In the genomic region with DNA sequence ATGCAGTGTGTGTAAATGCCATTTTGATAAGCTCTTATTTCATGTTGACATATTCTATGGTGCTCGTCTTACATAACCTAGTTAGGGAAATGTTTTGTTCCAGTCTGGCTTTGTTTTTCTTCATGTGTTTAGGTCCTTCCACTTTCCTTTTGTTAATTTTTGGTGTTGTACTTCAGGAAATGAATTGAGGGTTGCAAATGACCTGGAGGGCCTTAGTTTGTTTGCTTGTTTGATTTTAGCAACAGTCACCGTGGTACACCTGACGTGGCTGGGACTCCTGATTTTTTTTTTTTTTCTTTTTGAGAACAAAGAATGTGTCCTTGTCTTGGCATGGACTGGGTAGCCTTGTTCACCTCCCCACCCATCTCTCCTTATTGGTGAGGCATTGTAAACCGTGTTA, we compare ENCODE assay signal across 25 cellular contexts.
DNase-seq lines count a peak whose midpoint lies in the region; ATAC-seq and TF ChIP-seq lines count a peak whose summit lies in the region.
"Had no signal": no experiment of that assay in that cellular context is flagged by ENCODE, and none has a peak within 500 bp of the region (broad histone marks: within the 10 kb centered on the region; RNA-seq: fewer than 3 reads in every experiment).

No MANE protein-coding gene starts in this region.

- intact Hi-C loops in psoas muscle (cut with DNase I) = loop anchor here in 1 of 2 donors (5.0 kb wide), 1 partner anchor 41 kb away; no protein-coding TSS in a partner anchor

- peaks cover 4% of the 10 kb centered on the region for H4K20me1 ChIP-seq in H9 (ENCODE audit: control insufficient read depth, insufficient read depth, insufficient read length)

- H3K4ac ChIP-seq in H9 (ENCODE audit: low read depth, low read length) = no peak overlapping the region
- no peak overlapping the region for H3K4ac ChIP-seq in mesendoderm (ENCODE audit: low read depth, low read length)

- H3K4me1 Mint-ChIP-seq in H9 (peaks cover 57 to 61% of the 10 kb centered on the region in 2 experiments), endothelial cell (ENCODE audit: unreplicated experiment) (peaks cover 54% of the 10 kb centered on the region)

- H3K27ac Mint-ChIP-seq in H9 (peak overlapping the region in 2 of 3 experiments; percentile 41 to 91; a peak in 3 of 7 replicates), endothelial cell (ENCODE audit: unreplicated experiment) (peak overlapping the region; percentile 74)
- H3K27ac Mint-ChIP-seq: activated naive CD8-positive, alpha-beta T cell treated with anti-CD3 and anti-CD28 coated beads, Interleukin-2, amount 10 ng/mL, durations not matched to agents 7 days and 5 days; activated T-helper 17 cell treated with anti-CD3 and anti-CD28 coated beads, Interleukin-2, amount 50 U/mL, for 72 hours; CD4-positive, CD25-positive, alpha-beta regulatory T cell; T-helper 1 cell treated with Interleukin-12 subunit alpha and Interleukin-12 subunit beta and Interleukin-4 antibody, amounts not matched to agents 30 μg/mL and 1 μg/mL, for 36 hours; type B pancreatic cell had no signal

- no peak for TF ChIP-seq CTCF in H9 (conservative IDR thresholded peaks at IDR 0.05)
- TF ChIP-seq CTCF in endothelial cell (IDR thresholded peaks at IDR 0.05; ENCODE audit: unreplicated experiment) = no peak
- no peak for TF ChIP-seq CTCF in neutrophil (IDR thresholded peaks at IDR 0.05)
- TF ChIP-seq CTCF in psoas muscle (IDR thresholded peaks at IDR 0.05) = no peak

- no peaks in the 10 kb centered on the region for H3K9me3 ChIP-seq in H9 (ENCODE audit: control insufficient read depth, low read depth, low read length)
- H3K9me3 ChIP-seq in neutrophil = no peaks in the 10 kb centered on the region
- H3K9me3 ChIP-seq in psoas muscle = no peaks in the 10 kb centered on the region
- H3K9me3 ChIP-seq: colonic mucosa, Peyer's patch had no signal

- H2AK5ac ChIP-seq in H9 (ENCODE audit: insufficient read length, low read length) (no peak overlapping the region), mesendoderm (ENCODE audit: low read length) (no peak overlapping the region)

- no peak overlapping the region for H3K4me3 ChIP-seq in neutrophil (ENCODE audit: low read depth in 1 of 2, low read length in 1 of 2)
- no peak overlapping the region for H3K4me3 ChIP-seq in mesendoderm (ENCODE audit: low read length)
- H3K4me3 ChIP-seq in psoas muscle = no peak overlapping the region
- H3K4me3 ChIP-seq: colonic mucosa, lung, Peyer's patch, skin epidermis had no signal

- no peak overlapping the region for H3K4me2 ChIP-seq in H9 (ENCODE audit: insufficient read depth, insufficient read length, low read length)
- H3K4me2 ChIP-seq in mesendoderm (ENCODE audit: low read length) = no peak overlapping the region

- H3K14ac ChIP-seq in H9 (ENCODE audit: insufficient read depth, low read length) = peak overlapping the region; percentile 8; the same call in 1 of the 2 replicates

- no peaks in the 10 kb centered on the region for H3K23me2 ChIP-seq in H9 (ENCODE audit: insufficient read length, low read depth, low read length, poor library complexity, severe bottlenecking)

- H3T11ph ChIP-seq in H9 (ENCODE audit: low read length) = no peak overlapping the region

- no peak overlapping the region for H2BK20ac ChIP-seq in H9 (ENCODE audit: low read depth, low read length, poor library complexity, severe bottlenecking)

- H4K5ac ChIP-seq in H9 (ENCODE audit: insufficient read length, low read depth, low read length) (no peak overlapping the region), mesendoderm (ENCODE audit: low read length) (no peak overlapping the region)

- H3K56ac ChIP-seq in H9 (ENCODE audit: insufficient read length, low read depth, low read length) (no peak overlapping the region), mesendoderm (ENCODE audit: low read length) (no peak overlapping the region)

- H3K79me2 ChIP-seq in H9 (ENCODE audit: insufficient read depth, low read length) (peaks cover 52% of the 10 kb centered on the region; the same call in 1 of the 2 replicates), mesendoderm (ENCODE audit: control insufficient read depth, insufficient read depth, low read length) (peaks cover 76% of the 10 kb centered on the region)

- H2BK120ac ChIP-seq in H9 (ENCODE audit: low read depth, low read length, poor library complexity, severe bottlenecking) (no peak overlapping the region), mesendoderm (ENCODE audit: low read depth, low read length) (no peak overlapping the region)

- H3K79me1 ChIP-seq in H9 (ENCODE audit: insufficient read depth, low read depth, low read length, poor library complexity, severe bottlenecking) = peaks cover 21% of the 10 kb centered on the region
- peaks cover 33% of the 10 kb centered on the region for H3K79me1 ChIP-seq in mesendoderm (ENCODE audit: low read length)

- H3K4me3 Mint-ChIP-seq in H9 (no peak overlapping the region), endothelial cell (ENCODE audit: unreplicated experiment) (no peak overlapping the region)
- H3K4me3 Mint-ChIP-seq: activated naive CD8-positive, alpha-beta T cell treated with anti-CD3 and anti-CD28 coated beads, Interleukin-2, amount 10 ng/mL, durations not matched to agents 7 days and 5 days; activated T-helper 17 cell treated with anti-CD3 and anti-CD28 coated beads, Interleukin-2, amount 50 U/mL, for 72 hours; endodermal cell; immature natural killer cell; naive thymus-derived CD4-positive, alpha-beta T cell; T-helper 1 cell treated with Interleukin-12 subunit alpha and Interleukin-12 subunit beta and Interleukin-4 antibody, amounts not matched to agents 30 μg/mL and 1 μg/mL, for 36 hours; type B pancreatic cell had no signal

- no peak overlapping the region for H4K91ac ChIP-seq in H9 (ENCODE audit: insufficient read length, low read depth, low read length)

- H3K9me3 Mint-ChIP-seq in H9 (peaks cover 0 to 2% of the 10 kb centered on the region in 2 experiments; a peak in 1 of 5 replicates), endothelial cell (ENCODE audit: unreplicated experiment) (no peaks in the 10 kb centered on the region)
- H3K9me3 Mint-ChIP-seq: activated T-helper 17 cell treated with anti-CD3 and anti-CD28 coated beads, Interleukin-2, amount 50 U/mL, for 72 hours; CD4-positive, CD25-positive, alpha-beta regulatory T cell; endodermal cell; immature natural killer cell; naive thymus-derived CD4-positive, alpha-beta T cell; T-helper 1 cell treated with Interleukin-12 subunit alpha and Interleukin-12 subunit beta and Interleukin-4 antibody, amounts not matched to agents 30 μg/mL and 1 μg/mL, for 36 hours; type B pancreatic cell had no signal

- H3K4me1 ChIP-seq in H9 (ENCODE audit: insufficient read depth, low read length) = peaks cover 7% of the 10 kb centered on the region; the same call in 1 of the 2 replicates
- peaks cover 12 to 27% of the 10 kb centered on the region in 2 experiments for H3K4me1 ChIP-seq in neutrophil (ENCODE audit: control insufficient read depth in 1 of 2, insufficient read depth in 1 of 2, low read depth in 1 of 2, low read length in 1 of 2)
- peaks cover 12% of the 10 kb centered on the region for H3K4me1 ChIP-seq in mesendoderm (ENCODE audit: control insufficient read depth, low read depth, low read length)
- H3K4me1 ChIP-seq in psoas muscle = peaks cover 27% of the 10 kb centered on the region
- H3K4me1 ChIP-seq: colonic mucosa, Peyer's patch had no signal

- no peak overlapping the region for H3K27ac ChIP-seq in H9 (ENCODE audit: insufficient read length, low read depth, low read length)
- peak overlapping the region; percentile 56 for H3K27ac ChIP-seq in neutrophil
- H3K27ac ChIP-seq in mesendoderm (ENCODE audit: low read depth, low read length) = no peak overlapping the region
- H3K27ac ChIP-seq in psoas muscle = no peak overlapping the region
- H3K27ac ChIP-seq: brain microvascular endothelial cell, colonic mucosa, Peyer's patch had no signal

- H2BK12ac ChIP-seq in H9 (ENCODE audit: insufficient read length, low read depth, low read length) = no peak overlapping the region

- H3K18ac ChIP-seq in H9 (ENCODE audit: insufficient read length, low read depth, low read length) (no peak overlapping the region), mesendoderm (ENCODE audit: low read length) (no peak overlapping the region)

- no peak overlapping the region for H2BK15ac ChIP-seq in H9 (ENCODE audit: low read depth, low read length)
- no peak overlapping the region for H2BK15ac ChIP-seq in mesendoderm (replicated peaks; ENCODE audit: low read depth)

- no peak overlapping the region for H4K8ac ChIP-seq in H9 (replicated peaks; ENCODE audit: insufficient read length, low read depth, low read length)
- no peak overlapping the region for H4K8ac ChIP-seq in mesendoderm (ENCODE audit: low read depth, low read length)

- H3K9ac ChIP-seq in H9 (ENCODE audit: extremely low read depth, insufficient read length, low read length) (no peak overlapping the region), mesendoderm (ENCODE audit: low read length) (no peak overlapping the region)

- H3K27me3 Mint-ChIP-seq in H9 (ENCODE audit: low read depth) (no peaks in the 10 kb centered on the region), endothelial cell (ENCODE audit: unreplicated experiment) (no peaks in the 10 kb centered on the region)
- H3K27me3 Mint-ChIP-seq: activated naive CD8-positive, alpha-beta T cell treated with anti-CD3 and anti-CD28 coated beads, Interleukin-2, amount 10 ng/mL, durations not matched to agents 7 days and 5 days; activated T-helper 17 cell treated with anti-CD3 and anti-CD28 coated beads, Interleukin-2, amount 50 U/mL, for 72 hours; naive thymus-derived CD4-positive, alpha-beta T cell; type B pancreatic cell had no signal

- DNase-seq in H9 (no peak), NCI-H774 (lab: John Stamatoyannopoulos, UW) (peak; percentile 4), endothelial cell (ENCODE audit: low spot score) (no peak), mucosa of gallbladder (ENCODE audit: low spot score) (no peak), mesendoderm (no peak), psoas muscle (no peak)
- DNase-seq: activated CD4-positive, alpha-beta T cell treated with anti-CD3 and anti-CD28 coated beads, Interleukin-2, amount 50 U/mL, for 1 hour; activated naive CD8-positive, alpha-beta T cell treated with anti-CD3 and anti-CD28 coated beads, Interleukin-2, amount 10 ng/mL, durations not matched to agents 7 days and 5 days; brain microvascular endothelial cell; CD4-positive, CD25-positive, alpha-beta regulatory T cell; colonic mucosa; endodermal cell; GDM1; immature natural killer cell; naive thymus-derived CD4-positive, alpha-beta T cell; NCI-H82; Peyer's patch; stimulated activated naive CD4-positive, alpha-beta T cell treated with Interleukin-2 at 50 U/mL for 16 hours had no signal

- H2BK5ac ChIP-seq in H9 (ENCODE audit: insufficient read length, low read length) = no peak overlapping the region
- H2BK5ac ChIP-seq in mesendoderm (ENCODE audit: low read length) = no peak overlapping the region

- no CpG with 5 or more reads among the region's 4 CpGs for WGBS in H9 (ENCODE audit: extremely low coverage, insufficient read length, low lambda C conversion rate)
- no CpG with 5 or more reads among the region's 4 CpGs for WGBS in mesendoderm (ENCODE audit: extremely low coverage, insufficient coverage, low lambda C conversion rate)
- WGBS in psoas muscle, 3 donors = 52 to 72% (median 69%) methylated on average over 4 of the region's 4 CpGs

- no peaks in the 10 kb centered on the region for H3K27me3 ChIP-seq in H9 (ENCODE audit: insufficient read depth, low read length)
- no peaks in the 10 kb centered on the region for H3K27me3 ChIP-seq in neutrophil
- no peaks in the 10 kb centered on the region for H3K27me3 ChIP-seq in mesendoderm (ENCODE audit: insufficient read depth, low read length, poor library complexity)
- H3K27me3 ChIP-seq in psoas muscle (ENCODE audit: insufficient read depth in 3 of 3, low read length in 2 of 3) = no peaks in the 10 kb centered on the region
- H3K27me3 ChIP-seq: brain microvascular endothelial cell, colonic mucosa, Peyer's patch had no signal

- H3K36me3 Mint-ChIP-seq in H9 (ENCODE audit: insufficient read depth in 1 of 3, low read depth in 3 of 3) (peaks cover 6 to 11% (median 8%) of the 10 kb centered on the region in 3 experiments; a peak in 6 of 7 replicates), endothelial cell (ENCODE audit: low read depth, unreplicated experiment) (no peaks in the 10 kb centered on the region)
- H3K36me3 Mint-ChIP-seq: CD4-positive, CD25-positive, alpha-beta regulatory T cell; naive thymus-derived CD4-positive, alpha-beta T cell had no signal

- ATAC-seq in HG02840 (IDR thresholded peaks at IDR 0.05; ENCODE audit: low FRiP score, unreplicated experiment) (no peak), psoas muscle (no peak)
- ATAC-seq: activated T-helper 17 cell treated with anti-CD3 and anti-CD28 coated beads, Interleukin-2, amount 50 U/mL, for 72 hours; naive thymus-derived CD4-positive, alpha-beta T cell had no signal

- no peak overlapping the region for H2AFZ ChIP-seq in H9 (ENCODE audit: low read length)

- no peak overlapping the region for H3K23ac ChIP-seq in H9 (ENCODE audit: insufficient read length, low read depth, low read length)
- no peak overlapping the region for H3K23ac ChIP-seq in mesendoderm (ENCODE audit: low read length)

- no peaks in the 10 kb centered on the region for H3K36me3 ChIP-seq in neutrophil
- no peaks in the 10 kb centered on the region for H3K36me3 ChIP-seq in mesendoderm (ENCODE audit: control insufficient read depth, insufficient read depth, low read length)
- no peaks in the 10 kb centered on the region for H3K36me3 ChIP-seq in psoas muscle (ENCODE audit: insufficient read depth in 1 of 2, low read depth in 1 of 2)
- H3K36me3 ChIP-seq: brain microvascular endothelial cell, colonic mucosa, Peyer's patch had no signal
